19 cellular contexts compared by ENCODE assay signal in the genomic region with DNA sequence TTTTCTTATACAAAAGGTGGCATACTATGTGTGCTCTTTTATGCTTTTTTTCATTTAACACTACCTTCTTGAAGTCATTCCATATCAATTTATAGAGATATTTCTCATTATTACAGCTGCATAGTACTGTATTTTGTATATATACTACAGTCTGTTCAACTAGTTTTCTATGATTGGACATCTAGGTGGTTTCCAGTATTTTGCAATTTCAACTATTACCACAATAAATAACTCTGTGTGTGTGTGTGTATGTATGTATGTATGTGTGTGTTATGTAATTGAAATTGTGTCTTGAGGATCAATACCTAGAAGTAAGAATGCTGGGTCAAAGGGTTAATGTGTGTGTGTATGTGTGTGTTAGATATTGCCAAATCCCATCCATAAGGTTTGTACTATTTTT.
A peak's percentile ranks its signal among the peaks of the same experiment; 100 is the strongest.
DNase-seq lines count a peak whose midpoint lies in the region; ATAC-seq, FAIRE-seq and TF ChIP-seq lines count a peak whose summit lies in the region.
"Had no signal": no experiment of that assay in that cellular context is flagged by ENCODE, and none has a peak within 500 bp of the region (broad histone marks: within the 10 kb centered on the region; RNA-seq: fewer than 3 reads in every experiment).

No MANE protein-coding gene starts in this region.

- peaks cover 0 to 6% (median 0%) of the 10 kb centered on the region in 11 experiments; a peak in 3 of 22 replicates for H4K20me1 ChIP-seq in BLaER1 treated with 17β-estradiol and CSF1 and Interleukin-3, amounts not matched to agents 10 nM and 100 nM

- H3K4me3 ChIP-seq in BLaER1 treated with 17β-estradiol and CSF1 and Interleukin-3, amounts not matched to agents 10 nM and 100 nM: peak overlapping the region in 1 of 10 experiments; percentile 87; a peak in 3 of 20 replicates
- H3K4me3 ChIP-seq in effector memory CD4-positive, alpha-beta T cell (ENCODE audit: insufficient read depth, low read depth, low read length, poor library complexity, severe bottlenecking): no peak overlapping the region
- H3K4me3 ChIP-seq in parathyroid adenoma (ENCODE audit: low read depth, low read length): no peak overlapping the region
- H3K4me3 ChIP-seq: lung, MG63, SJCRH30, stomach had no signal

- peak overlapping the region in 10 of 11 experiments; percentile 85 to 95 (median 89); a peak in 14 of 22 replicates for H3K27ac ChIP-seq in BLaER1 treated with 17β-estradiol and CSF1 and Interleukin-3, amounts not matched to agents 10 nM and 100 nM
- peak overlapping the region; percentile 39 for H3K27ac ChIP-seq in effector memory CD4-positive, alpha-beta T cell (ENCODE audit: insufficient read depth, low read length, poor library complexity, severe bottlenecking)
- H3K27ac ChIP-seq in parathyroid adenoma: peak overlapping the region; percentile 32
- H3K27ac ChIP-seq: SJCRH30 had no signal

- FAIRE-seq in GM19239 (lab: Jason Lieb, UNC): peak; percentile 61
- FAIRE-seq: bronchial epithelial cell, frontal cortex had no signal

- peak overlapping the region in 7 of 11 experiments; percentile 78 to 91 (median 84); a peak in 11 of 22 replicates for H3K4me2 ChIP-seq in BLaER1 treated with 17β-estradiol and CSF1 and Interleukin-3, amounts not matched to agents 10 nM and 100 nM
- H3K4me2 ChIP-seq in parathyroid adenoma (ENCODE audit: low read length): no peak overlapping the region

- H3K9ac ChIP-seq in BLaER1 treated with 17β-estradiol and CSF1 and Interleukin-3, amounts not matched to agents 10 nM and 100 nM: peak overlapping the region in 1 of 11 experiments; percentile 97; a peak in 2 of 22 replicates
- no peak overlapping the region for H3K9ac ChIP-seq in parathyroid adenoma

- no peak overlapping the region for H2AFZ ChIP-seq in parathyroid adenoma

- H3K36me3 ChIP-seq in BLaER1 treated with 17β-estradiol and CSF1 and Interleukin-3, amounts not matched to agents 10 nM and 100 nM: peaks cover 18 to 55% (median 43%) of the 10 kb centered on the region in 11 experiments; a peak in 20 of 22 replicates
- no peaks in the 10 kb centered on the region for H3K36me3 ChIP-seq in effector memory CD4-positive, alpha-beta T cell (ENCODE audit: control insufficient read depth, insufficient read depth, low read length)
- H3K36me3 ChIP-seq in parathyroid adenoma (ENCODE audit: control insufficient read depth, insufficient read depth, low read length): no peaks in the 10 kb centered on the region

- no peak for TF ChIP-seq CTCF in parathyroid adenoma (IDR thresholded peaks at IDR 0.05)

- no peaks in the 10 kb centered on the region for H3K79me2 ChIP-seq in parathyroid adenoma

- DNase-seq in GM19239 (ENCODE audit: insufficient read length, low spot score): no peak
- DNase-seq in effector memory CD4-positive, alpha-beta T cell: no peak
- DNase-seq in NCI-H526 (lab: John Stamatoyannopoulos, UW): no peak
- DNase-seq in NCI-H1694 treated with DMSO at 0.1 percent for 48 hours (lab: John Stamatoyannopoulos, UW): no peak
- DNase-seq in effector CD8-positive, alpha-beta T cell (lab: John Stamatoyannopoulos, UW): no peak
- DNase-seq: activated CD4-positive, alpha-beta T cell treated with anti-CD3 and anti-CD28 coated beads for 1 hour; GF-D8; MG63; NCI-H2029; NCI-H510A treated with DMSO at 0.1 percent for 48 hours; SJCRH30; stomach; T1000 had no signal

- H3K4me1 ChIP-seq in BLaER1 treated with 17β-estradiol and CSF1 and Interleukin-3, amounts not matched to agents 10 nM and 100 nM: peaks cover 42 to 79% (median 61%) of the 10 kb centered on the region in 10 experiments
- H3K4me1 ChIP-seq in effector memory CD4-positive, alpha-beta T cell (ENCODE audit: control insufficient read depth, insufficient read depth, low read length, poor library complexity, severe bottlenecking): peaks cover 18% of the 10 kb centered on the region
- H3K4me1 ChIP-seq in parathyroid adenoma: no peaks in the 10 kb centered on the region
- H3K4me1 ChIP-seq: SJCRH30 had no signal

- H3K27me3 ChIP-seq in BLaER1 treated with 17β-estradiol and CSF1 and Interleukin-3, amounts not matched to agents 10 nM and 100 nM: no peaks in the 10 kb centered on the region
- no peaks in the 10 kb centered on the region for H3K27me3 ChIP-seq in effector memory CD4-positive, alpha-beta T cell (replicated peaks; ENCODE audit: control insufficient read depth, insufficient read depth, low read length, poor library complexity, severe bottlenecking)
- H3K27me3 ChIP-seq in parathyroid adenoma (ENCODE audit: control insufficient read depth, insufficient read depth, low read length): no peaks in the 10 kb centered on the region
- H3K27me3 ChIP-seq: MG63, SJCRH30, stomach had no signal

- peaks cover 0 to 7% (median 0%) of the 10 kb centered on the region in 11 experiments; a peak in 1 of 22 replicates for H3K9me3 ChIP-seq in BLaER1 treated with 17β-estradiol and CSF1 and Interleukin-3, amounts not matched to agents 10 nM and 100 nM (replicated peaks in 1 of 11)
- H3K9me3 ChIP-seq in effector memory CD4-positive, alpha-beta T cell (ENCODE audit: control insufficient read depth, low read length): no peaks in the 10 kb centered on the region
- no peaks in the 10 kb centered on the region for H3K9me3 ChIP-seq in parathyroid adenoma (ENCODE audit: control insufficient read depth, low read length)
- H3K9me3 ChIP-seq: MG63, SJCRH30, stomach had no signal

- no peak for ATAC-seq in GM21515 (IDR thresholded peaks at IDR 0.05; ENCODE audit: unreplicated experiment)

Comparison
In these comparisons a context has a peak if more than half of its experiments do, and no peak if none do; other contexts are left out.
1. H3K27ac ChIP-seq: peak in every context shown above with its lines; median percentile 89 in BLaER1 treated with 17β-estradiol and CSF1 and Interleukin-3, amounts not matched to agents 10 nM and 100 nM; 39 in effector memory CD4-positive, alpha-beta T cell; 32 in parathyroid adenoma.